1 cellular context compared by ENCODE assay signal in genomic region chr10:28939352-28940157, GRCh38.
A peak's percentile ranks its signal among the peaks of the same experiment; 100 is the strongest.
TF ChIP-seq lines count a peak whose summit lies in the region.

No MANE protein-coding gene starts in this region.

TF ChIP-seq in K562, 482 proteins besides CTCF, POLR2A, EP300 and RAD21 (continued from another document and continues in another):
- no peak for TF ChIP-seq IRF9 (tag; IDR thresholded peaks at IDR 0.05)
- no peak for TF ChIP-seq ADNP (tag; IDR thresholded peaks at IDR 0.05)
- TF ChIP-seq HEY1 (CRISPR knock-in tag; IDR thresholded peaks at IDR 0.05; ENCODE audit: borderline replicate concordance) = no peak
- peak; percentile 13; the same call in 1 of the 2 replicates for TF ChIP-seq ARID1B (IDR thresholded peaks at IDR 0.05)
- no peak for TF ChIP-seq HNRNPLL (IDR thresholded peaks at IDR 0.05; ENCODE audit: low read depth, low read length, poor library complexity, severe bottlenecking)
- TF ChIP-seq HMGXB4 (CRISPR knock-in tag; IDR thresholded peaks at IDR 0.05) = no peak
- no peak for TF ChIP-seq TARDBP (IDR thresholded peaks at IDR 0.05)
- no peak for TF ChIP-seq NR2C2 (CRISPR knock-in tag; IDR thresholded peaks at IDR 0.05)
- no peak; the same call in 1 of the 2 replicates for TF ChIP-seq NR2C2 (tag; IDR thresholded peaks at IDR 0.05)
- TF ChIP-seq RNF2 (IDR thresholded peaks at IDR 0.05) = no peak
- no peak for TF ChIP-seq FOXM1 (IDR thresholded peaks at IDR 0.05; ENCODE audit: low read depth)
- TF ChIP-seq FOXM1 (CRISPR knock-in tag; IDR thresholded peaks at IDR 0.05; ENCODE audit: low read depth) = no peak
- no peak for TF ChIP-seq ZBTB34 (CRISPR knock-in tag; IDR thresholded peaks at IDR 0.05)
- no peak for TF ChIP-seq HES1 (IDR thresholded peaks at IDR 0.05; ENCODE audit: low read depth)
- no peak for TF ChIP-seq BRD9 (IDR thresholded peaks at IDR 0.05; ENCODE audit: low read depth, partially characterized antibody)
- TF ChIP-seq CGGBP1 (CRISPR knock-in tag; IDR thresholded peaks at IDR 0.05) = no peak
- TF ChIP-seq POLR3G (IDR thresholded peaks at IDR 0.05; ENCODE audit: extremely low read depth, insufficient read length, insufficient replicate concordance) = no peak
- TF ChIP-seq FOXJ3 (CRISPR knock-in tag; IDR thresholded peaks at IDR 0.05) = no peak
- no peak for TF ChIP-seq MCM5 (IDR thresholded peaks at IDR 0.05; ENCODE audit: low read depth)
- TF ChIP-seq TRIM25 (IDR thresholded peaks at IDR 0.05; ENCODE audit: borderline replicate concordance) = no peak
- TF ChIP-seq CSDE1 (IDR thresholded peaks at IDR 0.05) = no peak
- TF ChIP-seq ZNF224 (CRISPR knock-in tag; IDR thresholded peaks at IDR 0.05) = no peak
- TF ChIP-seq ZNF551 (CRISPR knock-in tag; IDR thresholded peaks at IDR 0.05) = no peak
- TF ChIP-seq GATAD2A (IDR thresholded peaks at IDR 0.05) = no peak
- TF ChIP-seq FOXO4 (CRISPR knock-in tag; IDR thresholded peaks at IDR 0.05) = no peak
- TF ChIP-seq BDP1 (IDR thresholded peaks at IDR 0.05; ENCODE audit: insufficient read depth, insufficient read length) = no peak
- no peak for TF ChIP-seq ZNF57 (CRISPR knock-in tag; IDR thresholded peaks at IDR 0.05)
- no peak for TF ChIP-seq HDAC1 (IDR thresholded peaks at IDR 0.05)
- TF ChIP-seq PTBP1 (IDR thresholded peaks at IDR 0.05; ENCODE audit: low read depth, low read length) = no peak
- no peak for TF ChIP-seq NFXL1 (CRISPR knock-in tag; IDR thresholded peaks at IDR 0.05)
- no peak for TF ChIP-seq HNRNPK (IDR thresholded peaks at IDR 0.05; ENCODE audit: low read depth, low read length, poor library complexity, severe bottlenecking)
- no peak for TF ChIP-seq ZNF143 (CRISPR knock-in tag; IDR thresholded peaks at IDR 0.05)
- no peak for TF ChIP-seq ZNF586 (CRISPR knock-in tag; conservative IDR thresholded peaks at IDR 0.05)
- TF ChIP-seq NCOA6 (IDR thresholded peaks at IDR 0.05) = no peak
- no peak for TF ChIP-seq SLC30A9 (CRISPR knock-in tag; IDR thresholded peaks at IDR 0.05)
- no peak for TF ChIP-seq CREB5 (CRISPR knock-in tag; IDR thresholded peaks at IDR 0.05)
- TF ChIP-seq CREB3L1 (IDR thresholded peaks at IDR 0.05; ENCODE audit: borderline replicate concordance, low read depth) = no peak
- TF ChIP-seq GTF2A2 (tag; IDR thresholded peaks at IDR 0.05) = no peak
- TF ChIP-seq ZNF408 (CRISPR knock-in tag; IDR thresholded peaks at IDR 0.05; ENCODE audit: low read depth) = no peak
- peak; percentile 9; the same call in 1 of the 2 replicates for TF ChIP-seq RBFOX2 (IDR thresholded peaks at IDR 0.05; ENCODE audit: low read depth, low read length)
- TF ChIP-seq CREBBP (IDR thresholded peaks at IDR 0.05; ENCODE audit: low read depth, low read length) = no peak
- no peak for TF ChIP-seq GABPA (tag; conservative IDR thresholded peaks at IDR 0.05; ENCODE audit: low read depth)
- no peak for TF ChIP-seq DNMT1 (IDR thresholded peaks at IDR 0.05)
- TF ChIP-seq TAF15 (IDR thresholded peaks at IDR 0.05; ENCODE audit: low read depth, low read length) = no peak
- no peak for TF ChIP-seq MCM7 (IDR thresholded peaks at IDR 0.05)
- TF ChIP-seq POLR2H (tag; IDR thresholded peaks at IDR 0.05; ENCODE audit: low read depth) = no peak
- TF ChIP-seq ZNF197 (CRISPR knock-in tag; IDR thresholded peaks at IDR 0.05; ENCODE audit: low read depth) = no peak
- no peak for TF ChIP-seq KLF16 (IDR thresholded peaks at IDR 0.05)
- no peak for TF ChIP-seq ZNF644 (tag; IDR thresholded peaks at IDR 0.05; ENCODE audit: low read depth)
- TF ChIP-seq CBX8 (IDR thresholded peaks at IDR 0.05; ENCODE audit: borderline replicate concordance, extremely low read depth, low read depth, low read length, poor library complexity, severe bottlenecking) = no peak
- no peak for TF ChIP-seq THAP12 (CRISPR knock-in tag; IDR thresholded peaks at IDR 0.05)
- TF ChIP-seq ZNF717 (CRISPR knock-in tag; IDR thresholded peaks at IDR 0.05) = no peak
- no peak for TF ChIP-seq MAFF (IDR thresholded peaks at IDR 0.05; ENCODE audit: low read length)
- TF ChIP-seq HDAC6 (IDR thresholded peaks at IDR 0.05; ENCODE audit: low read depth, low read length) = no peak
- TF ChIP-seq SUPT5H (IDR thresholded peaks at IDR 0.05) = no peak
- peak; percentile 91 for TF ChIP-seq FOXJ2 (tag; IDR thresholded peaks at IDR 0.05)
- TF ChIP-seq NR2C1 (IDR thresholded peaks at IDR 0.05) = no peak
- no peak for TF ChIP-seq NR2C1 (tag; IDR thresholded peaks at IDR 0.05)
- TF ChIP-seq CBX3 (IDR thresholded peaks at IDR 0.05; ENCODE audit: borderline replicate concordance in 1 of 2, low read length in 2 of 2) = peak in 1 of 2 experiments; percentile 62; a peak in 1 of 3 replicates
- no peak for TF ChIP-seq ILK (tag; IDR thresholded peaks at IDR 0.05; ENCODE audit: borderline replicate concordance, low read depth)
- TF ChIP-seq MXI1 (IDR thresholded peaks at IDR 0.05; ENCODE audit: low read depth, low read length) = 0 out of 2 replicates have a peak, but pooled peaks have one; percentile 52
- no peak for TF ChIP-seq PHTF2 (CRISPR knock-in tag; IDR thresholded peaks at IDR 0.05)
- no peak for TF ChIP-seq THRAP3 (IDR thresholded peaks at IDR 0.05; ENCODE audit: borderline replicate concordance)
- TF ChIP-seq ZNF280A (IDR thresholded peaks at IDR 0.05; ENCODE audit: low read depth, partially characterized antibody) = no peak
